In genomic region chr20:17533396-17533795, GRCh38 we compare ENCODE assay signal across 9 cellular contexts. TPM values are rescaled to one million over a fixed set of nuclear protein-coding genes. Genes with fewer than 3 reads are reported as not detected.
A peak's percentile ranks its signal among the peaks of the same experiment; 100 is the strongest.
DNase-seq lines count a peak whose midpoint lies in the region; ATAC-seq and TF ChIP-seq lines count a peak whose summit lies in the region.
"Had no signal": no experiment of that assay in that cellular context is flagged by ENCODE, and none has a peak within 500 bp of the region (broad histone marks: within the 10 kb centered on the region; RNA-seq: fewer than 3 reads in every experiment).

No MANE protein-coding gene starts in this region.

- H3K27ac ChIP-seq in HUES6 (ENCODE audit: low read depth, low read length) (peak overlapping the region; percentile 37; the same call in 1 of the 2 replicates), vagina (no peak overlapping the region)
- H3K27ac ChIP-seq: adrenal gland had no signal

- peaks cover 4% of the 10 kb centered on the region; the same call in 1 of the 2 replicates for H3K9me3 ChIP-seq in HUES6 (ENCODE audit: control insufficient read depth, insufficient read depth, low read depth, low read length)
- H3K9me3 ChIP-seq in vagina, result no peaks in the 10 kb centered on the region
- H3K9me3 ChIP-seq: adrenal gland had no signal

- no peak for TF ChIP-seq POLR2A in vagina (IDR thresholded peaks at IDR 0.05)

- intact Hi-C loops in vagina (cut with DNase I), result loop anchor here (10.0 kb wide), 2 partner anchors 151 to 361 kb away; partner anchors contain the start of gene RRBP1

- no peak overlapping the region for H3K4me3 ChIP-seq in HUES6 (ENCODE audit: low read depth, low read length)
- no peak overlapping the region for H3K4me3 ChIP-seq in foreskin fibroblast (ENCODE audit: low read depth in 1 of 2, low read length in 2 of 2)
- H3K4me3 ChIP-seq in vagina, result no peak overlapping the region
- H3K4me3 ChIP-seq: adrenal gland had no signal

- H3K9ac ChIP-seq in HUES6 (ENCODE audit: low read length), result peak overlapping the region; percentile 13

- H3K27me3 ChIP-seq in HUES6 (ENCODE audit: control insufficient read depth, insufficient read depth, low read length) (peaks cover 10% of the 10 kb centered on the region), vagina (no peaks in the 10 kb centered on the region)
- H3K27me3 ChIP-seq: adrenal gland had no signal

- H3K4me1 ChIP-seq in HUES6 (ENCODE audit: control insufficient read depth, insufficient read depth, low read length) (peaks cover 26% of the 10 kb centered on the region), vagina (peaks cover 24% of the 10 kb centered on the region)

- H3K36me3 ChIP-seq in HUES6 (ENCODE audit: control insufficient read depth, insufficient read depth, low read length) (no peaks in the 10 kb centered on the region), vagina (no peaks in the 10 kb centered on the region)
- H3K36me3 ChIP-seq: adrenal gland had no signal

- no peak for ATAC-seq in GM18502 (IDR thresholded peaks at IDR 0.05; ENCODE audit: poor library complexity, unreplicated experiment)
- no peak for ATAC-seq in HG02588 (IDR thresholded peaks at IDR 0.05; ENCODE audit: unreplicated experiment)

- TF ChIP-seq CTCF in foreskin fibroblast (IDR thresholded peaks at IDR 0.05; ENCODE audit: low read depth, low read length) (no peak), vagina (IDR thresholded peaks at IDR 0.05) (no peak)

- DNase-seq in COLO829 (ENCODE audit: low spot score), result peak; percentile 80
- peak; percentile 58 to 90 for DNase-seq in SHP77 (lab: John Stamatoyannopoulos, UW)
- peak; percentile 38 to 69 for DNase-seq in foreskin fibroblast
- no peak for DNase-seq in vagina (ENCODE audit: extremely low spot score in 2 of 2)
- no peak for DNase-seq in stimulated activated CD4-positive, alpha-beta T cell treated with anti-CD3 and anti-CD28 coated beads, Interleukin-1b, Interleukin-23, amount 100 ng/mL, for 48 hours

RNA-seq across cellular contexts. Expression of gene BFSP1, which starts 2.2 kb away (rescaled TPM):
- total RNA-seq in vagina, result 0.49 TPM

RNA-seq across cellular contexts. Expression of gene DSTN, which starts 36.5 kb away (rescaled TPM):
- total RNA-seq in vagina, result 326 TPM

Comparison
In these comparisons a context has a peak if more than half of its experiments do, and no peak if none do; other contexts are left out.
1. DNase-seq: peak in COLO829 (single experiment), SHP77 (2 of 2) and foreskin fibroblast (2 of 2); none in vagina (0 of 2) and stimulated activated CD4-positive, alpha-beta T cell treated with anti-CD3 and anti-CD28 coated beads, Interleukin-1b, Interleukin-23, amount 100 ng/mL, for 48 hours (single experiment).